In genomic region chr22:35971418-35972119, GRCh38 we compare ENCODE assay signal across 12 cellular contexts. TPM values are rescaled to one million over a fixed set of nuclear protein-coding genes. Genes with fewer than 3 reads are reported as not detected.
DNase-seq lines count a peak whose midpoint lies in the region; ATAC-seq and TF ChIP-seq lines count a peak whose summit lies in the region.
"Had no signal": no experiment of that assay in that cellular context is flagged by ENCODE, and none has a peak within 500 bp of the region (broad histone marks: within the 10 kb centered on the region; RNA-seq: fewer than 3 reads in every experiment).

No MANE protein-coding gene starts in this region.

- H3K4me1 Mint-ChIP-seq in CD14-positive monocyte: no peaks in the 10 kb centered on the region

- no peak for TF ChIP-seq CTCF in VCaP (conservative IDR thresholded peaks at IDR 0.05)
- TF ChIP-seq CTCF in left ventricle myocardium inferior (IDR thresholded peaks at IDR 0.05; ENCODE audit: borderline replicate concordance): no peak
- TF ChIP-seq CTCF in testis (IDR thresholded peaks at IDR 0.05): no peak
- TF ChIP-seq CTCF in WERI-Rb-1 (IDR thresholded peaks at IDR 0.05; ENCODE audit: low read depth, low read length): no peak
- TF ChIP-seq CTCF in CD14-positive monocyte (IDR thresholded peaks at IDR 0.05): no peak

- no peak overlapping the region for H3K27ac Mint-ChIP-seq in CD14-positive monocyte
- H3K27ac Mint-ChIP-seq: dendritic cell treated with granulocyte-macrophage colony-stimulating factor and Interleukin-4, amounts not matched to agents 40 ng/mL and 50 ng/mL, for 4 days; naive thymus-derived CD8-positive, alpha-beta T cell had no signal

- TF ChIP-seq POLR2A in testis (IDR thresholded peaks at IDR 0.05): no peak

- intact Hi-C loops in left ventricle myocardium inferior (cut with micrococcal nuclease): no loop called here
- intact Hi-C loops in testis (cut with DNase I; ENCODE audit: low total_unique reads): no loop called here
- intact Hi-C loops in CD14-positive monocyte (cut with micrococcal nuclease): no loop called here

- no peak overlapping the region for H3K4me3 ChIP-seq in left ventricle myocardium inferior
- H3K4me3 ChIP-seq in testis: no peak overlapping the region
- H3K4me3 ChIP-seq in WERI-Rb-1 (ENCODE audit: low read depth, low read length): no peak overlapping the region
- H3K4me3 ChIP-seq: K562 had no signal

- peaks cover 1 to 19% (median 12%) of the 10 kb centered on the region in 3 donors for H3K27me3 Mint-ChIP-seq in CD14-positive monocyte (ENCODE audit: low read depth in 3 of 3)

- no peaks in the 10 kb centered on the region for H3K36me3 ChIP-seq in left ventricle myocardium inferior
- no peaks in the 10 kb centered on the region for H3K36me3 ChIP-seq in testis (ENCODE audit: low read depth, missing control alignments)
- H3K36me3 ChIP-seq in WERI-Rb-1: no peaks in the 10 kb centered on the region

- no peaks in the 10 kb centered on the region for H3K27me3 ChIP-seq in left ventricle myocardium inferior (ENCODE audit: low read depth)
- H3K27me3 ChIP-seq in testis: no peaks in the 10 kb centered on the region
- no peaks in the 10 kb centered on the region for H3K27me3 ChIP-seq in WERI-Rb-1 (ENCODE audit: insufficient read depth, low read depth, severe bottlenecking)

- H3K36me3 Mint-ChIP-seq in CD14-positive monocyte: no peaks in the 10 kb centered on the region
- H3K36me3 Mint-ChIP-seq: naive thymus-derived CD8-positive, alpha-beta T cell had no signal

- DNase-seq in HCEC 1CT (peak; percentile 86), left ventricle myocardium inferior (no peak), testis (peak; percentile 32), WERI-Rb-1 (no peak), CD14-positive monocyte (ENCODE audit: low spot score) (no peak), HUDEP-2 (lab: John Stamatoyannopoulos, UW; ENCODE audit: unreplicated experiment in 76 of 76) (no peak)
- DNase-seq: naive thymus-derived CD8-positive, alpha-beta T cell; stimulated activated naive CD4-positive, alpha-beta T cell had no signal

- peaks cover 82% of the 10 kb centered on the region for H3K4me1 ChIP-seq in left ventricle myocardium inferior
- H3K4me1 ChIP-seq in testis: peaks cover 9% of the 10 kb centered on the region

- no peaks in the 10 kb centered on the region for H3K9me3 Mint-ChIP-seq in CD14-positive monocyte
- H3K9me3 Mint-ChIP-seq: dendritic cell treated with granulocyte-macrophage colony-stimulating factor and Interleukin-4, amounts not matched to agents 40 ng/mL and 50 ng/mL, for 4 days; naive thymus-derived CD8-positive, alpha-beta T cell had no signal

- no peak overlapping the region for H3K4me3 Mint-ChIP-seq in CD14-positive monocyte
- H3K4me3 Mint-ChIP-seq: dendritic cell treated with granulocyte-macrophage colony-stimulating factor and Interleukin-4, amounts not matched to agents 40 ng/mL and 50 ng/mL, for 4 days; naive thymus-derived CD8-positive, alpha-beta T cell had no signal

- H3K9me3 ChIP-seq in left ventricle myocardium inferior (replicated peaks) (no peaks in the 10 kb centered on the region), testis (no peaks in the 10 kb centered on the region), WERI-Rb-1 (ENCODE audit: severe bottlenecking) (no peaks in the 10 kb centered on the region)

- peak overlapping the region; percentile 22; the same call in 1 of the 2 replicates for H3K27ac ChIP-seq in VCaP
- H3K27ac ChIP-seq in left ventricle myocardium inferior (replicated peaks): peak overlapping the region; percentile 80
- H3K27ac ChIP-seq in testis: peak overlapping the region; percentile 16 to 50
- no peak overlapping the region for H3K27ac ChIP-seq in WERI-Rb-1

- 38 to 42% methylated on average over 3 of the region's 3 CpGs for WGBS in testis, 2 donors

- ATAC-seq in GM19395 (IDR thresholded peaks at IDR 0.05; ENCODE audit: unreplicated experiment): no peak
- ATAC-seq: K562; naive thymus-derived CD8-positive, alpha-beta T cell had no signal

RNA-seq across cellular contexts. Expression of gene RBFOX2, which starts 57.1 kb away (rescaled TPM):
- total RNA-seq in left ventricle myocardium inferior: 75.4 TPM
- 10 to 100 TPM; 63.9 to 85.2 TPM for total RNA-seq in testis
- 53.4 TPM for polyA plus RNA-seq in testis (ENCODE audit: insufficient read depth, low read depth, low replicate concordance)
- polyA plus RNA-seq in CD14-positive monocyte: not detected

Comparison
In these comparisons a context has a peak if more than half of its experiments do, and no peak if none do; other contexts are left out.
1. DNase-seq: peak in HCEC 1CT (single experiment) and testis (single experiment); none in left ventricle myocardium inferior (single experiment), WERI-Rb-1 (single experiment), CD14-positive monocyte (single experiment) and HUDEP-2 (0 of 76).